14 cellular contexts compared by ENCODE assay signal in genomic region chr2:63660060-63660459, GRCh38.
DNase-seq lines count a peak whose midpoint lies in the region; ATAC-seq and TF ChIP-seq lines count a peak whose summit lies in the region.
"Had no signal": no experiment of that assay in that cellular context is flagged by ENCODE, and none has a peak within 500 bp of the region (broad histone marks: within the 10 kb centered on the region; RNA-seq: fewer than 3 reads in every experiment).

No MANE protein-coding gene starts in this region.

- H3K36me3 ChIP-seq in RWPE2 (ENCODE audit: low read depth) = no peaks in the 10 kb centered on the region
- no peaks in the 10 kb centered on the region for H3K36me3 ChIP-seq in hepatocyte (replicated peaks; ENCODE audit: insufficient read depth, low read depth)
- H3K36me3 ChIP-seq in smooth muscle cell (ENCODE audit: low read depth) = no peaks in the 10 kb centered on the region
- H3K36me3 ChIP-seq: BLaER1 treated with 17β-estradiol and CSF1 and Interleukin-3, amounts not matched to agents 10 nM and 100 nM; HAP-1 had no signal

- in situ Hi-C loops in KBM-7 (cut with MboI; ENCODE audit: low pct_unique_long_range_greater_than_20kb, low sequenced_read_pairs) = no loop called here

- no peak overlapping the region for H3K4me2 ChIP-seq in hepatocyte
- H3K4me2 ChIP-seq in smooth muscle cell = peak overlapping the region; percentile 70
- H3K4me2 ChIP-seq: BLaER1 treated with 17β-estradiol and CSF1 and Interleukin-3, amounts not matched to agents 10 nM and 100 nM had no signal

- H3K27me3 ChIP-seq in RWPE2 (ENCODE audit: insufficient read depth, poor library complexity, severe bottlenecking) (no peaks in the 10 kb centered on the region), hepatocyte (no peaks in the 10 kb centered on the region), smooth muscle cell (ENCODE audit: low read depth) (no peaks in the 10 kb centered on the region)
- H3K27me3 ChIP-seq: BLaER1 treated with 17β-estradiol and CSF1 and Interleukin-3, amounts not matched to agents 10 nM and 100 nM had no signal

- ATAC-seq in RWPE2 (ENCODE audit: low read depth) = no peak
- no peak for ATAC-seq in GM21515 (IDR thresholded peaks at IDR 0.05; ENCODE audit: unreplicated experiment)
- ATAC-seq: CD8-positive, alpha-beta T cell had no signal

- peaks cover 10% of the 10 kb centered on the region for H3K4me1 ChIP-seq in RWPE2 (ENCODE audit: insufficient read depth, poor library complexity, severe bottlenecking)
- peaks cover 7% of the 10 kb centered on the region for H3K4me1 ChIP-seq in hepatocyte (ENCODE audit: insufficient read depth)
- peaks cover 16% of the 10 kb centered on the region for H3K4me1 ChIP-seq in smooth muscle cell (ENCODE audit: low read depth)
- H3K4me1 ChIP-seq: BLaER1 treated with 17β-estradiol and CSF1 and Interleukin-3, amounts not matched to agents 10 nM and 100 nM; HAP-1 had no signal

- no peak for DNase-seq in HFFc6
- DNase-seq in RWPE2 (ENCODE audit: low spot score) = no peak
- no peak for DNase-seq in hepatocyte (ENCODE audit: low spot score)
- DNase-seq in smooth muscle cell (lab: John Stamatoyannopoulos, UW; ENCODE audit: unreplicated experiment) = no peak
- no peak for DNase-seq in KBM-7
- no peak for DNase-seq in mesothelial cell of epicardium (ENCODE audit: low spot score in 2 of 2, unreplicated experiment in 2 of 2)
- DNase-seq: Calu3; CD8-positive, alpha-beta T cell; DMS79 treated with DMSO at 0.1 percent for 48 hours; GF-D8 had no signal

- peak overlapping the region; percentile 72 for H3K9ac ChIP-seq in smooth muscle cell (ENCODE audit: low read depth)
- H3K9ac ChIP-seq: BLaER1 treated with 17β-estradiol and CSF1 and Interleukin-3, amounts not matched to agents 10 nM and 100 nM had no signal

- H3K4me1 Mint-ChIP-seq in HFFc6 (ENCODE audit: low read depth) (peaks cover 69% of the 10 kb centered on the region), mesothelial cell of epicardium (peaks cover 5% of the 10 kb centered on the region)
- H3K4me1 Mint-ChIP-seq: B cell had no signal

- H3K9me3 ChIP-seq in RWPE2 (ENCODE audit: severe bottlenecking) = no peaks in the 10 kb centered on the region
- no peaks in the 10 kb centered on the region for H3K9me3 ChIP-seq in hepatocyte (ENCODE audit: low read depth)
- H3K9me3 ChIP-seq in smooth muscle cell (replicated peaks; ENCODE audit: low read depth) = no peaks in the 10 kb centered on the region
- H3K9me3 ChIP-seq: HAP-1 had no signal

- H3K27me3 Mint-ChIP-seq in HFFc6 (ENCODE audit: insufficient read depth) (no peaks in the 10 kb centered on the region), mesothelial cell of epicardium (ENCODE audit: low read depth) (no peaks in the 10 kb centered on the region)

- peak overlapping the region; percentile 75 for H3K27ac Mint-ChIP-seq in HFFc6
- no peak overlapping the region for H3K27ac Mint-ChIP-seq in mesothelial cell of epicardium
- H3K27ac Mint-ChIP-seq: B cell; CD8-positive, alpha-beta T cell had no signal

- H3K4me3 ChIP-seq in RWPE2 (ENCODE audit: severe bottlenecking) = no peak overlapping the region
- H3K4me3 ChIP-seq in hepatocyte = no peak overlapping the region
- no peak overlapping the region for H3K4me3 ChIP-seq in smooth muscle cell
- H3K4me3 ChIP-seq: BLaER1 treated with 17β-estradiol and CSF1 and Interleukin-3, amounts not matched to agents 10 nM and 100 nM; HAP-1 had no signal

- H3K36me3 Mint-ChIP-seq in HFFc6 (ENCODE audit: low read depth) (peaks cover 5% of the 10 kb centered on the region; the same call in 1 of the 2 replicates), mesothelial cell of epicardium (no peaks in the 10 kb centered on the region)
- H3K36me3 Mint-ChIP-seq: CD8-positive, alpha-beta T cell had no signal

- TF ChIP-seq CTCF in HFFc6 (IDR thresholded peaks at IDR 0.05) (no peak), RWPE2 (IDR thresholded peaks at IDR 0.05; ENCODE audit: poor library complexity, severe bottlenecking) (no peak), hepatocyte (IDR thresholded peaks at IDR 0.05; ENCODE audit: poor library complexity) (no peak), smooth muscle cell (IDR thresholded peaks at IDR 0.05; ENCODE audit: borderline replicate concordance, insufficient read depth, poor library complexity, severe bottlenecking) (no peak), mesothelial cell of epicardium (IDR thresholded peaks at IDR 0.05; ENCODE audit: unreplicated experiment) (no peak)

- H2AFZ ChIP-seq in hepatocyte (no peak overlapping the region), smooth muscle cell (ENCODE audit: low read depth) (no peak overlapping the region)

- H3K79me2 ChIP-seq in hepatocyte (no peaks in the 10 kb centered on the region), smooth muscle cell (ENCODE audit: low read depth) (no peaks in the 10 kb centered on the region)

- H4K20me1 ChIP-seq in hepatocyte (ENCODE audit: insufficient read depth, poor library complexity, severe bottlenecking) = no peaks in the 10 kb centered on the region
- H4K20me1 ChIP-seq in smooth muscle cell (ENCODE audit: low read depth) = no peaks in the 10 kb centered on the region
- H4K20me1 ChIP-seq: BLaER1 treated with 17β-estradiol and CSF1 and Interleukin-3, amounts not matched to agents 10 nM and 100 nM had no signal

- H3K9me2 ChIP-seq in hepatocyte (replicated peaks; ENCODE audit: insufficient read depth) = no peaks in the 10 kb centered on the region

- no peaks in the 10 kb centered on the region; the same call in 1 of the 2 replicates for H3K9me3 Mint-ChIP-seq in HFFc6
- peaks cover 12% of the 10 kb centered on the region for H3K9me3 Mint-ChIP-seq in mesothelial cell of epicardium
- H3K9me3 Mint-ChIP-seq: CD8-positive, alpha-beta T cell had no signal

- peaks cover 30% of the 10 kb centered on the region for H3F3A ChIP-seq in smooth muscle cell (ENCODE audit: low read depth)

- H3K4me3 Mint-ChIP-seq in HFFc6 (peak overlapping the region; percentile 39; the same call in 1 of the 2 replicates), mesothelial cell of epicardium (no peak overlapping the region)
- H3K4me3 Mint-ChIP-seq: B cell; CD8-positive, alpha-beta T cell had no signal

- peak overlapping the region; percentile 49 for H3K27ac ChIP-seq in RWPE2 (ENCODE audit: poor library complexity, severe bottlenecking)
- peak overlapping the region; percentile 4 for H3K27ac ChIP-seq in hepatocyte
- peak overlapping the region; percentile 99 for H3K27ac ChIP-seq in smooth muscle cell (ENCODE audit: low read depth)
- H3K27ac ChIP-seq: BLaER1 treated with 17β-estradiol and CSF1 and Interleukin-3, amounts not matched to agents 10 nM and 100 nM had no signal

Comparison
In these comparisons a context has a peak if more than half of its experiments do, and no peak if none do; other contexts are left out.
1. H3K27ac ChIP-seq: peak in every context shown above with its lines; median percentile 99 in smooth muscle cell; 49 in RWPE2; 4 in hepatocyte.